10 cellular contexts compared by ENCODE assay signal in the genomic region with DNA sequence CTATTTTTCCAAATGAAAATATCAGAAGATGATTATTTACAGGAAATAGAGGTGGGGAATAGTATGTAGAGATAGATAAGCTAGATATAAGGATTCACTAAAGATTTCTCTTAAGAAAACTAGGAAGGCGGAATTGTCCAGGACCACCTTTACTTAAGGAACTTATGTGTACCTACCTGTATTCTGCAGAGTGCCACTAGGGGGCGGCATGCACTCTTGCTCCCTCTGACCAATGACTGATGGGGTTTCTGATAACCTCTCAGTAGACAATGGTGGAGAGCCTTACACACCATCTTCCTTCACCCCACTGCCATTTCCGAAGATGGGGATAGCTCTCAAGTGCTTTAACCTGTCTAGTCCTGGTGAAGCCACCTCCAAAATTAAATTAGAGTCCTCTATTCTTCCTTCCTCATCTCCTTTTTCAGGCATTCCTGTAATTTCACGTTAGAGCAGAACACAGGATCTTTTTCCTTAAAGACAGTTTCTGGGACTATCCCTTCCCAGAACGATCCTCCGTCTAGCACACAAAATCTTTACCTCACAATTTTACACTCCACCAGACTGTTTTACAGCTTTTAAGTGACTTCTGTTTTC.
DNase-seq lines count a peak whose midpoint lies in the region; ATAC-seq, FAIRE-seq and TF ChIP-seq lines count a peak whose summit lies in the region.
"Had no signal": no experiment of that assay in that cellular context is flagged by ENCODE, and none has a peak within 500 bp of the region (broad histone marks: within the 10 kb centered on the region; RNA-seq: fewer than 3 reads in every experiment).

No MANE protein-coding gene starts in this region.

- in situ Hi-C loops in Panc1 (cut with HindIII; ENCODE audit: low pct_unique_long_range_greater_than_20kb, low sequenced_read_pairs): no loop called here

- DNase-seq in DMS53 treated with DMSO at 0.1 percent for 48 hours (lab: John Stamatoyannopoulos, UW; ENCODE audit: unreplicated experiment) (peak; percentile 11), GM19239 (ENCODE audit: insufficient read length, low spot score) (peak; percentile 37), Panc1 (ENCODE audit: low read depth, low spot score) (peak; percentile 17), cerebellum (ENCODE audit: low spot score) (peak; percentile 9), mucosa of gallbladder (ENCODE audit: low spot score) (peak; percentile 46), cerebellar nuclear complex (lab: John Stamatoyannopoulos, UW) (no peak)

- FAIRE-seq in GM19239 (lab: Jason Lieb, UNC): peak; percentile 84
- FAIRE-seq: TTC549 had no signal

- H3K27me3 ChIP-seq in Panc1 (ENCODE audit: control insufficient read depth, insufficient read depth, low read length): no peaks in the 10 kb centered on the region

- intact Hi-C loops in Panc1 (cut with micrococcal nuclease; ENCODE audit: unreplicated experiment): no loop called here

- POLR2A ChIA-PET in Panc1 (lab: Charles Lee): no interaction called here

- no peaks in the 10 kb centered on the region for H3K36me3 ChIP-seq in Panc1 (ENCODE audit: control insufficient read depth, insufficient read depth, low read length)

- CTCF ChIA-PET in Panc1 (lab: Charles Lee): no interaction called here

- no peaks in the 10 kb centered on the region for H3K9me3 ChIP-seq in Panc1 (ENCODE audit: control insufficient read depth, insufficient read depth, low read depth, low read length)

- peak; percentile 84 for TF ChIP-seq CTCF in Panc1 (IDR thresholded peaks at IDR 0.05)

- H3K27ac ChIP-seq in Panc1 (ENCODE audit: low read length): no peak overlapping the region
- H3K27ac ChIP-seq: skin epidermis had no signal

- no TSS peak for BruUV-seq in Panc1 (replicated peaks; lab: Mats Ljungman, UMichigan)

- no peaks in the 10 kb centered on the region for H3K4me1 ChIP-seq in Panc1 (ENCODE audit: control insufficient read depth, insufficient read depth, low read length)

- peak; percentile 93 for ATAC-seq in HG03103 (IDR thresholded peaks at IDR 0.05; ENCODE audit: low read depth, unreplicated experiment)
- ATAC-seq in Panc1: no peak
- ATAC-seq in HG03469 (IDR thresholded peaks at IDR 0.05; ENCODE audit: unreplicated experiment): no peak

- H3K4me3 ChIP-seq in Panc1 (ENCODE audit: low read depth in 2 of 2, low read length in 2 of 2): no peak overlapping the region
- H3K4me3 ChIP-seq: skin epidermis had no signal

Comparison
In these comparisons a context has a peak if more than half of its experiments do, and no peak if none do; other contexts are left out.
1. DNase-seq: peak in DMS53 treated with DMSO at 0.1 percent for 48 hours (single experiment), GM19239 (single experiment), Panc1 (single experiment), cerebellum (single experiment) and mucosa of gallbladder (single experiment); none in cerebellar nuclear complex (0 of 2).